ENCODE assay signal across 27 cellular contexts in genomic region chr6:157492249-157492648, GRCh38.
"Had no signal": no experiment of that assay in that cellular context is flagged by ENCODE, and none has a peak within 500 bp of the region (broad histone marks: within the 10 kb centered on the region; RNA-seq: fewer than 3 reads in every experiment).

No MANE protein-coding gene starts in this region.

- DNase-seq: cerebellar nuclear complex; cortex of kidney; foreskin keratinocyte; heart left ventricle; hippocampal formation; left cardiac atrium; left lung; mesendoderm; midbrain; naive thymus-derived CD4-positive, alpha-beta T cell; nephron progenitor cell; right lobe of liver; small intestine; stimulated activated CD4-positive, alpha-beta T cell treated with anti-CD3 and anti-CD28 coated beads, Interleukin-15, amount 100 ng/mL, for 24 hours; stimulated activated CD4-positive, alpha-beta T cell treated with anti-CD3 and anti-CD28 coated beads, Interleukin-2, amount 100 ng/mL, for 48 hours; stimulated activated CD8-positive, alpha-beta memory T cell treated with anti-CD3 and anti-CD28 coated beads, Interleukin-4, amount 100 ng/mL, for 48 hours; stimulated activated naive CD8-positive, alpha-beta T cell treated with anti-CD3 and anti-CD28 coated beads, Interleukin-15, Interleukin-2, amounts not matched to agents 100 U/mL and 50 U/mL, for 24 hours; uterus had no signal

- H3K4me3 Mint-ChIP-seq: naive thymus-derived CD4-positive, alpha-beta T cell; nephron progenitor cell had no signal

- H3K36me3 ChIP-seq: gastroesophageal sphincter, heart left ventricle, left lung, right lobe of liver, thoracic aorta, tibial nerve, upper lobe of left lung, uterus had no signal

- H3K27ac ChIP-seq: epithelial cell of prostate, foreskin keratinocyte, gastroesophageal sphincter, heart left ventricle, left lung, parathyroid adenoma, right lobe of liver, thoracic aorta, tibial nerve, upper lobe of left lung, uterus had no signal

- H3K4me1 ChIP-seq: gastroesophageal sphincter, left lung, right lobe of liver, tibial nerve, upper lobe of left lung, uterus had no signal

- ATAC-seq: esophagus mucosa; foreskin keratinocyte; gastroesophageal sphincter; heart left ventricle; left cardiac atrium; left lung; naive thymus-derived CD4-positive, alpha-beta T cell; stimulated activated naive CD8-positive, alpha-beta T cell treated with anti-CD3 and anti-CD28 coated beads, Interleukin-15, Interleukin-2, amounts not matched to agents 100 U/mL and 50 U/mL, for 24 hours had no signal

- H3K9ac ChIP-seq: parathyroid adenoma had no signal

- H3K27me3 ChIP-seq: foreskin keratinocyte, gastroesophageal sphincter, heart left ventricle, right lobe of liver, tibial nerve, upper lobe of left lung, uterus had no signal

- H2AFZ ChIP-seq: parathyroid adenoma had no signal

- H3K9me3 ChIP-seq: gastroesophageal sphincter, heart left ventricle, left lung, right lobe of liver, thoracic aorta, upper lobe of left lung, uterus had no signal

- FAIRE-seq: islet of Langerhans, small intestine had no signal

- H3K27ac Mint-ChIP-seq: nephron progenitor cell, progenitor cell of endocrine pancreas had no signal

- H3K4me3 ChIP-seq: gastroesophageal sphincter, heart left ventricle, left lung, right lobe of liver, thoracic aorta, tibial nerve, upper lobe of left lung, uterus had no signal
